25 cellular contexts compared by ENCODE assay signal in genomic region chr1:78331799-78332198, GRCh38.
DNase-seq lines count a peak whose midpoint lies in the region; ATAC-seq, FAIRE-seq and TF ChIP-seq lines count a peak whose summit lies in the region.
"Had no signal": no experiment of that assay in that cellular context is flagged by ENCODE, and none has a peak within 500 bp of the region (broad histone marks: within the 10 kb centered on the region; RNA-seq: fewer than 3 reads in every experiment).

No MANE protein-coding gene starts in this region.

- H3K4me1 Mint-ChIP-seq in CD8-positive, alpha-beta T cell (ENCODE audit: low read depth), result no peaks in the 10 kb centered on the region
- no peaks in the 10 kb centered on the region for H3K4me1 Mint-ChIP-seq in WTC11
- H3K4me1 Mint-ChIP-seq: CD14-positive monocyte; CD4-positive, CD25-positive, alpha-beta regulatory T cell had no signal

- peaks cover 3% of the 10 kb centered on the region for H3K27me3 Mint-ChIP-seq in CD8-positive, alpha-beta T cell (ENCODE audit: low read depth)
- peaks cover 10% of the 10 kb centered on the region for H3K27me3 Mint-ChIP-seq in WTC11 (ENCODE audit: low read depth)
- H3K27me3 Mint-ChIP-seq: CD4-positive, CD25-positive, alpha-beta regulatory T cell had no signal

- no peaks in the 10 kb centered on the region for H3K36me3 Mint-ChIP-seq in CD8-positive, alpha-beta T cell
- H3K36me3 Mint-ChIP-seq in WTC11, result no peaks in the 10 kb centered on the region
- H3K36me3 Mint-ChIP-seq: CD14-positive monocyte; CD4-positive, alpha-beta memory T cell; CD4-positive, CD25-positive, alpha-beta regulatory T cell had no signal

- FAIRE-seq in GM19239 (lab: Jason Lieb, UNC), result peak; percentile 21
- FAIRE-seq: D721Med, GM12878, GM12892, GM18507 had no signal

- H3K9me3 Mint-ChIP-seq in CD8-positive, alpha-beta T cell, result peaks cover 2% of the 10 kb centered on the region
- peaks cover 2% of the 10 kb centered on the region; the same call in 1 of the 2 replicates for H3K9me3 Mint-ChIP-seq in WTC11

- POLR2A ChIA-PET in CD8-positive, alpha-beta T cell (lab: Charles Lee), result interaction anchor here (0.7 kb wide), 1 partner anchor 311 kb away, joined by 4 read pairs; no protein-coding TSS in a partner anchor
- POLR2A ChIA-PET in HEK293 (lab: Yijun Ruan, JAX) (no interaction called here), WTC11 (lab: Charles Lee) (no interaction called here)

- no peak for DNase-seq in CD8-positive, alpha-beta T cell
- DNase-seq in GM19239 (ENCODE audit: insufficient read length, low spot score), result no peak
- DNase-seq in WTC11 (ENCODE audit: low spot score), result no peak
- no peak for DNase-seq in heart left ventricle
- no peak for DNase-seq in cardiac septum (ENCODE audit: low spot score)
- no peak for DNase-seq in DMS53 (lab: John Stamatoyannopoulos, UW)
- DNase-seq: 8988T; ACHN; BE2C; C1 segment of cervical spinal cord; Caco-2; Calu3; CD4-positive, alpha-beta memory T cell; CD4-positive, CD25-positive, alpha-beta regulatory T cell; DMS79; DND-41; EL; GDM1 had no signal

- no peak overlapping the region for H3K4me3 ChIP-seq in CD8-positive, alpha-beta T cell (ENCODE audit: low read depth, low read length)
- H3K4me3 ChIP-seq in HEK293 (ENCODE audit: low read depth, low read length) (no peak overlapping the region), heart left ventricle (no peak overlapping the region)
- H3K4me3 ChIP-seq: BLaER1, GM12878 had no signal

- TF ChIP-seq CTCF in CD8-positive, alpha-beta T cell (IDR thresholded peaks at IDR 0.05), result peak; percentile 19
- TF ChIP-seq CTCF in HEK293 (tag by site-specific recombination; IDR thresholded peaks at IDR 0.05) (no peak), WTC11 (IDR thresholded peaks at IDR 0.05) (no peak), heart left ventricle (IDR thresholded peaks at IDR 0.05) (no peak)

- intact Hi-C loops in CD8-positive, alpha-beta T cell (cut with DNase I, micrococcal nuclease), result no loop called here
- intact Hi-C loops in heart left ventricle (cut with DNase I) (loop anchor here in 1 of 10 donors (10.0 kb wide), 1 partner anchor 263 kb away; no protein-coding TSS in a partner anchor), cardiac septum (cut with DNase I) (no loop called here)

- H3K27me3 ChIP-seq in CD8-positive, alpha-beta T cell (ENCODE audit: insufficient read depth, low read length), result no peaks in the 10 kb centered on the region
- H3K27me3 ChIP-seq in heart left ventricle, result no peaks in the 10 kb centered on the region
- H3K27me3 ChIP-seq: BE2C, BLaER1 had no signal

- TF ChIP-seq POLR2A in heart left ventricle (IDR thresholded peaks at IDR 0.05), result no peak

- no peak overlapping the region for H3K27ac ChIP-seq in CD8-positive, alpha-beta T cell (ENCODE audit: low read depth, low read length)
- H3K27ac ChIP-seq in HEK293 (ENCODE audit: extremely low read depth, low read depth, low read length) (no peak overlapping the region), heart left ventricle (no peak overlapping the region)
- H3K27ac ChIP-seq: BLaER1 had no signal

- no peaks in the 10 kb centered on the region for H3K36me3 ChIP-seq in CD8-positive, alpha-beta T cell (ENCODE audit: insufficient read depth, low read length)
- H3K36me3 ChIP-seq in HEK293 (ENCODE audit: control insufficient read depth in 2 of 2, insufficient read depth in 1 of 2, low read length in 2 of 2), result no peaks in the 10 kb centered on the region
- H3K36me3 ChIP-seq in heart left ventricle, result no peaks in the 10 kb centered on the region
- H3K36me3 ChIP-seq: BE2C, BLaER1 had no signal

- 46 to 77% (median 59%) methylated on average over 1 of the region's 1 CpG for WGBS in heart left ventricle, 4 donors

- no peak overlapping the region for H3K27ac Mint-ChIP-seq in CD8-positive, alpha-beta T cell
- H3K27ac Mint-ChIP-seq in WTC11, result no peak overlapping the region
- H3K27ac Mint-ChIP-seq: CD14-positive monocyte; CD4-positive, CD25-positive, alpha-beta regulatory T cell had no signal

- CTCF ChIA-PET in CD8-positive, alpha-beta T cell (lab: Charles Lee), result no interaction called here
- CTCF ChIA-PET in HEK293 (lab: Yijun Ruan, JAX), result interaction anchor here (0.6 to 1.2 kb wide), 2 partner anchors 346 to 1181 kb away, joined by 3 to 5 read pairs; no protein-coding TSS in a partner anchor
- CTCF ChIA-PET in WTC11 (lab: Charles Lee), result no interaction called here

- H3K4me1 ChIP-seq in CD8-positive, alpha-beta T cell (ENCODE audit: insufficient read depth, low read length), result no peaks in the 10 kb centered on the region
- no peaks in the 10 kb centered on the region for H3K4me1 ChIP-seq in HEK293 (ENCODE audit: control insufficient read depth, insufficient read depth, low read length)
- no peaks in the 10 kb centered on the region for H3K4me1 ChIP-seq in heart left ventricle
- H3K4me1 ChIP-seq: BE2C, BLaER1, Caco-2 had no signal

- no peak overlapping the region for H3K4me3 Mint-ChIP-seq in CD8-positive, alpha-beta T cell
- H3K4me3 Mint-ChIP-seq in WTC11, result no peak overlapping the region
- H3K4me3 Mint-ChIP-seq: CD14-positive monocyte; CD4-positive, alpha-beta memory T cell; CD4-positive, CD25-positive, alpha-beta regulatory T cell had no signal

- ATAC-seq in CD8-positive, alpha-beta T cell, result no peak
- ATAC-seq in WTC11 (no peak), heart left ventricle (no peak)
- ATAC-seq: GM12878 had no signal

- no peaks in the 10 kb centered on the region for H3K9me3 ChIP-seq in CD8-positive, alpha-beta T cell (ENCODE audit: low read length)
- H3K9me3 ChIP-seq in HEK293 (ENCODE audit: control insufficient read depth, insufficient read depth, low read depth, low read length) (no peaks in the 10 kb centered on the region), heart left ventricle (peaks cover 0 to 3% (median 0%) of the 10 kb centered on the region in 12 donors)
- H3K9me3 ChIP-seq: BE2C, BLaER1, Caco-2 had no signal

TF ChIP-seq in HEK293, 187 proteins besides CTCF, POLR2A, EP300 and RAD21:
- TF ChIP-seq PRDM1 (tag by site-specific recombination; IDR thresholded peaks at IDR 0.05) (peak; percentile 70), ZNF585B (tag by site-specific recombination; IDR thresholded peaks at IDR 0.05) (no peak), ZNF366 (tag by site-specific recombination; conservative IDR thresholded peaks at IDR 0.05) (peak; percentile 21; the same call in 1 of the 2 replicates), ZNF132 (tag by site-specific recombination; IDR thresholded peaks at IDR 0.05; ENCODE audit: borderline replicate concordance) (no peak)

TF ChIP-seq in WTC11, 78 proteins besides CTCF, POLR2A, EP300 and RAD21:
- TF ChIP-seq ATF3 (CRISPR knock-in tag; conservative IDR thresholded peaks at IDR 0.05), result no peak
- peak; percentile 80; the same call in 1 of the 2 replicates for TF ChIP-seq ZNF512 (CRISPR knock-in tag; IDR thresholded peaks at IDR 0.05; ENCODE audit: borderline replicate concordance)
- TF ChIP-seq CBFB (CRISPR knock-in tag; IDR thresholded peaks at IDR 0.05; ENCODE audit: low read depth), result no peak
- no peak for TF ChIP-seq MYBL2 (CRISPR knock-in tag; IDR thresholded peaks at IDR 0.05)
- TF ChIP-seq ZSCAN18 (CRISPR knock-in tag; IDR thresholded peaks at IDR 0.05), result no peak
- no peak for TF ChIP-seq ETV6 (CRISPR knock-in tag; IDR thresholded peaks at IDR 0.05)
- TF ChIP-seq SMAD3 (CRISPR knock-in tag; IDR thresholded peaks at IDR 0.05; ENCODE audit: borderline replicate concordance), result no peak
- TF ChIP-seq CREB1 (CRISPR knock-in tag; IDR thresholded peaks at IDR 0.05), result no peak
- TF ChIP-seq RORB (CRISPR knock-in tag; IDR thresholded peaks at IDR 0.05), result no peak
